In genomic region chr5:19064094-19064493, GRCh38 we compare ENCODE assay signal across 27 cellular contexts.
"Had no signal": no experiment of that assay in that cellular context is flagged by ENCODE, and none has a peak within 500 bp of the region (broad histone marks: within the 10 kb centered on the region; RNA-seq: fewer than 3 reads in every experiment).

No MANE protein-coding gene starts in this region.

- H3K27me3 ChIP-seq: colonic mucosa, esophagus squamous epithelium, gastrocnemius medialis, heart right ventricle, left lung had no signal

- FAIRE-seq: endometrium, islet of Langerhans, keratinocyte had no signal

- DNase-seq: colonic mucosa; cortex of kidney; effector CD8-positive, alpha-beta T cell; effector memory CD8-positive, alpha-beta T cell; endodermal cell; erythroblast; esophagus squamous epithelium; foreskin fibroblast; foreskin melanocyte; gastrocnemius medialis; glutamatergic neuron; head of caudate nucleus; heart right ventricle; hippocampal formation; left cardiac atrium; left lung; left ventricle myocardium superior; mammary epithelial cell; mesendoderm; midbrain; naive thymus-derived CD4-positive, alpha-beta T cell had no signal

- H3K4me3 ChIP-seq: colonic mucosa, esophagus squamous epithelium, gastrocnemius medialis, heart right ventricle, left lung, lung had no signal

- H3K4me1 ChIP-seq: colonic mucosa, esophagus squamous epithelium, gastrocnemius medialis, heart right ventricle, left lung had no signal

- ATAC-seq: effector memory CD8-positive, alpha-beta T cell; esophagus mucosa; gastrocnemius medialis; heart right ventricle; left cardiac atrium; left lung; left ventricle myocardium superior; naive thymus-derived CD4-positive, alpha-beta T cell had no signal

- H3K27ac ChIP-seq: colonic mucosa, epithelial cell of prostate, esophagus squamous epithelium, gastrocnemius medialis, heart right ventricle, left lung had no signal

- H3K9me3 ChIP-seq: colonic mucosa, esophagus squamous epithelium, gastrocnemius medialis, left lung had no signal

- H3K36me3 ChIP-seq: colonic mucosa, esophagus squamous epithelium, gastrocnemius medialis, heart right ventricle, left lung had no signal
